Comparison of ENCODE assay signal across 22 cellular contexts in the genomic region with DNA sequence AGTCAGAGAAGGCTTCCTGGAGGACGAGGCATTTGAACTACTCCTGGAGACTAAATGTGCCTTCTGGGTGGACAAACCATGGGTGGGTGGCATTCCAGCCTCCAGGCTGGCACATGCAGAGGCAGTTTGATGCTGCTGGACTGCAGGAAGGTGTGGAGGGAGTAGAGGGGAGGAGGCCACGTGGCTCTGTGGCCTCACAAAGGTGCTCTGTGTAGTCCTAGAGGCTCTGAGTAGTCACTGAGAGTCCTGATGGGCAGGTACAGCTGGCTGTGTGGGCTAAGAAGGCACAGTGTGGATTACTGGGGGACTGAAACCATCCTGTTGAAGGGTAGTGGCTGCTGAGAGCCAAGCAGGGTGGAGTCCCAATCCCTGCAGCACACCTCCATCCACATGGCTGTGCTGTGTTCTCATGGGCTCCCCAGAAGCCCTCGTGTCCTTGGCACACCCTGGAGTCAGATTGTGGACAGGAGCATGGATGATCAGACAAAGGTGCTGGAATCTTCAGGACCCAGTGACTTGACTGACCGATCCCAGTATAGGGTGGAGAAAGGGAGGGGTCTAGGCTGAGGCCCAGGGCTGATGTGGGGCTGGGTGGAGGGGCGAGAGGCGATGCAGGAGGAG.
DNase-seq lines count a peak whose midpoint lies in the region; ATAC-seq, FAIRE-seq and TF ChIP-seq lines count a peak whose summit lies in the region.
"Had no signal": no experiment of that assay in that cellular context is flagged by ENCODE, and none has a peak within 500 bp of the region (broad histone marks: within the 10 kb centered on the region; RNA-seq: fewer than 3 reads in every experiment).

No MANE protein-coding gene starts in this region.

- TF ChIP-seq POLR2A in GM12891 (IDR thresholded peaks at IDR 0.05; ENCODE audit: low read depth, low read length) = no peak

- H3K9me3 ChIP-seq in Panc1 (ENCODE audit: control insufficient read depth, insufficient read depth, low read depth, low read length) (no peaks in the 10 kb centered on the region), endodermal cell (ENCODE audit: control insufficient read depth, low read length) (no peaks in the 10 kb centered on the region)
- H3K9me3 ChIP-seq: ascending aorta, heart right ventricle had no signal

- peaks cover 0 to 1% (median 0%) of the 10 kb centered on the region in 7 donors for H3K9me3 Mint-ChIP-seq in CD14-positive monocyte
- H3K9me3 Mint-ChIP-seq in endodermal cell = no peaks in the 10 kb centered on the region
- no peaks in the 10 kb centered on the region for H3K9me3 Mint-ChIP-seq in progenitor cell of endocrine pancreas (ENCODE audit: low read depth)
- H3K9me3 Mint-ChIP-seq: activated naive CD4-positive, alpha-beta T cell treated with anti-CD3 and anti-CD28 coated beads, Interleukin-2, amount 50 U/mL, for 24 hours; CD8-positive, alpha-beta memory T cell had no signal

- in situ Hi-C loops in Panc1 (cut with HindIII; ENCODE audit: low pct_unique_long_range_greater_than_20kb, low sequenced_read_pairs) = no loop called here

- peak; percentile 39 for DNase-seq in CD14-positive monocyte (ENCODE audit: low spot score)
- DNase-seq in Panc1 (ENCODE audit: low read depth, low spot score) = no peak
- DNase-seq in endodermal cell = peak; percentile 55
- DNase-seq in progenitor cell of endocrine pancreas (ENCODE audit: low spot score, unreplicated experiment) = no peak
- no peak for DNase-seq in NCI-H1694 (lab: John Stamatoyannopoulos, UW)
- DNase-seq in GM12891 (ENCODE audit: insufficient read length, low spot score) = no peak
- DNase-seq: activated CD4-positive, alpha-beta T cell treated with anti-CD3 and anti-CD28 coated beads, Interleukin-2, amount 50 U/mL, for 4 hours; CD8-positive, alpha-beta memory T cell; DMS79; heart right ventricle; naive B cell; NCI-H1092; NCI-H2081 treated with DMSO at 0.1 percent for 48 hours; NCI-H510A treated with DMSO at 0.1 percent for 48 hours; stimulated activated CD4-positive, alpha-beta T cell treated with anti-CD3 and anti-CD28 coated beads, Interleukin-4, amount 100 ng/mL, for 24 hours; T-helper 1 cell had no signal

- WGBS in endodermal cell (ENCODE audit: insufficient coverage in 1 of 2, insufficient read length in 1 of 2), 2 experiments = 84 to 89% methylated on average over 3 to 6 of the region's 6 CpGs

- CTCF ChIA-PET in Panc1 (lab: Charles Lee) = no interaction called here

- H3K27me3 ChIP-seq in Panc1 (ENCODE audit: control insufficient read depth, insufficient read depth, low read length) (no peaks in the 10 kb centered on the region), endodermal cell (ENCODE audit: control insufficient read depth, insufficient read depth, low read length, poor library complexity, severe bottlenecking) (no peaks in the 10 kb centered on the region)
- H3K27me3 ChIP-seq: ascending aorta had no signal

- peak overlapping the region in 1 of 7 donors; percentile 45 for H3K27ac Mint-ChIP-seq in CD14-positive monocyte
- no peak overlapping the region for H3K27ac Mint-ChIP-seq in endodermal cell
- H3K27ac Mint-ChIP-seq in progenitor cell of endocrine pancreas = peak overlapping the region; percentile 1
- H3K27ac Mint-ChIP-seq: activated naive CD4-positive, alpha-beta T cell treated with anti-CD3 and anti-CD28 coated beads, Interleukin-2, amount 50 U/mL, for 24 hours; CD8-positive, alpha-beta memory T cell had no signal

- H3K4me1 ChIP-seq in Panc1 (ENCODE audit: control insufficient read depth, insufficient read depth, low read length) = no peaks in the 10 kb centered on the region
- H3K4me1 ChIP-seq in endodermal cell (ENCODE audit: control insufficient read depth, insufficient read depth, low read length) = peaks cover 11% of the 10 kb centered on the region
- H3K4me1 ChIP-seq: ascending aorta, heart right ventricle had no signal

- POLR2A ChIA-PET in Panc1 (lab: Charles Lee) = no interaction called here

- H3K9ac ChIP-seq in endodermal cell (ENCODE audit: extremely low read depth, low read length, poor library complexity, severe bottlenecking) = no peak overlapping the region
- H3K9ac ChIP-seq: KMS-11 had no signal

- H3K4me1 Mint-ChIP-seq in CD14-positive monocyte (no peaks in the 10 kb centered on the region), endodermal cell (peaks cover 38% of the 10 kb centered on the region), progenitor cell of endocrine pancreas (ENCODE audit: low read depth) (peaks cover 13% of the 10 kb centered on the region)
- H3K4me1 Mint-ChIP-seq: activated naive CD4-positive, alpha-beta T cell treated with anti-CD3 and anti-CD28 coated beads, Interleukin-2, amount 50 U/mL, for 24 hours; CD8-positive, alpha-beta memory T cell; naive B cell had no signal

- intact Hi-C loops in CD14-positive monocyte (cut with micrococcal nuclease) = no loop called here
- intact Hi-C loops in Panc1 (cut with micrococcal nuclease; ENCODE audit: unreplicated experiment) = no loop called here

- peak; percentile 49; the same call in 1 of the 2 replicates for ATAC-seq in Panc1
- no peak for ATAC-seq in HG03097 (IDR thresholded peaks at IDR 0.05; ENCODE audit: low FRiP score, unreplicated experiment)

- peaks cover 0 to 9% (median 2%) of the 10 kb centered on the region in 3 donors for H3K27me3 Mint-ChIP-seq in CD14-positive monocyte (ENCODE audit: low read depth in 3 of 3)
- H3K27me3 Mint-ChIP-seq in endodermal cell (ENCODE audit: insufficient read depth) = peaks cover 27% of the 10 kb centered on the region
- peaks cover 60% of the 10 kb centered on the region for H3K27me3 Mint-ChIP-seq in progenitor cell of endocrine pancreas
- H3K27me3 Mint-ChIP-seq: naive B cell had no signal

- no peaks in the 10 kb centered on the region for H3K36me3 Mint-ChIP-seq in CD14-positive monocyte
- H3K36me3 Mint-ChIP-seq in endodermal cell (ENCODE audit: low read depth) = no peaks in the 10 kb centered on the region
- H3K36me3 Mint-ChIP-seq in progenitor cell of endocrine pancreas (ENCODE audit: insufficient read depth) = no peaks in the 10 kb centered on the region
- H3K36me3 Mint-ChIP-seq: activated naive CD4-positive, alpha-beta T cell treated with anti-CD3 and anti-CD28 coated beads, Interleukin-2, amount 50 U/mL, for 24 hours; CD8-positive, alpha-beta memory T cell; naive B cell had no signal

- BruUV-seq in Panc1 (replicated peaks; lab: Mats Ljungman, UMichigan) = no TSS peak

- no peak overlapping the region for H3K27ac ChIP-seq in Panc1 (ENCODE audit: low read length)
- no peak overlapping the region for H3K27ac ChIP-seq in endodermal cell (ENCODE audit: low read depth, low read length)
- H3K27ac ChIP-seq: ascending aorta, heart right ventricle, KMS-11 had no signal

- no peak for TF ChIP-seq CTCF in CD14-positive monocyte (IDR thresholded peaks at IDR 0.05)
- no peak for TF ChIP-seq CTCF in Panc1 (IDR thresholded peaks at IDR 0.05)
- no peak for TF ChIP-seq CTCF in endodermal cell (conservative IDR thresholded peaks at IDR 0.05)
- no peak for TF ChIP-seq CTCF in progenitor cell of endocrine pancreas (IDR thresholded peaks at IDR 0.05; ENCODE audit: unreplicated experiment)

- H3K4me3 Mint-ChIP-seq in CD14-positive monocyte = no peak overlapping the region
- no peak overlapping the region for H3K4me3 Mint-ChIP-seq in endodermal cell
- H3K4me3 Mint-ChIP-seq in progenitor cell of endocrine pancreas (ENCODE audit: low read depth) = no peak overlapping the region
- H3K4me3 Mint-ChIP-seq: activated naive CD4-positive, alpha-beta T cell treated with anti-CD3 and anti-CD28 coated beads, Interleukin-2, amount 50 U/mL, for 24 hours; CD8-positive, alpha-beta memory T cell; naive B cell had no signal

- no peak for FAIRE-seq in GM12891 (lab: Jason Lieb, UNC)
- FAIRE-seq: endometrium had no signal

- H3K4me3 ChIP-seq in Panc1 (ENCODE audit: low read depth in 2 of 2, low read length in 2 of 2) = no peak overlapping the region
- no peak overlapping the region for H3K4me3 ChIP-seq in endodermal cell (ENCODE audit: low read length)
- H3K4me3 ChIP-seq: ascending aorta, heart right ventricle, smooth muscle cell had no signal

- H3K36me3 ChIP-seq in Panc1 (ENCODE audit: control insufficient read depth, insufficient read depth, low read length) = no peaks in the 10 kb centered on the region
- H3K36me3 ChIP-seq in endodermal cell (ENCODE audit: control insufficient read depth, insufficient read depth, low read length) = no peaks in the 10 kb centered on the region
- H3K36me3 ChIP-seq: ascending aorta, heart right ventricle had no signal

TF ChIP-seq in GM12891, 5 proteins besides CTCF, POLR2A, EP300 and RAD21:
- TF ChIP-seq POLR2AphosphoS5 (IDR thresholded peaks at IDR 0.05; ENCODE audit: low read depth, low read length) (no peak), TAF1 (IDR thresholded peaks at IDR 0.05; ENCODE audit: low read depth, low read length) (no peak), SPI1 (IDR thresholded peaks at IDR 0.05; ENCODE audit: low read depth, low read length) (no peak), POU2F2 (IDR thresholded peaks at IDR 0.05; ENCODE audit: low read depth, low read length) (no peak), PAX5 (IDR thresholded peaks at IDR 0.05; ENCODE audit: insufficient read depth, low read length, severe bottlenecking) (no peak)

Comparison
In these comparisons a context has a peak if more than half of its experiments do, and no peak if none do; other contexts are left out.
1. DNase-seq: peak in CD14-positive monocyte (single experiment) and endodermal cell (single experiment); none in Panc1 (single experiment), progenitor cell of endocrine pancreas (single experiment), NCI-H1694 (single experiment) and GM12891 (single experiment).